ENCODE assay signal across 9 cellular contexts in genomic region chr18:13800505-13801259, GRCh38. TPM values are rescaled to one million over a fixed set of nuclear protein-coding genes. Genes with fewer than 3 reads are reported as not detected.
DNase-seq lines count a peak whose midpoint lies in the region; FAIRE-seq and TF ChIP-seq lines count a peak whose summit lies in the region.
"Had no signal": no experiment of that assay in that cellular context is flagged by ENCODE, and none has a peak within 500 bp of the region (broad histone marks: within the 10 kb centered on the region; RNA-seq: fewer than 3 reads in every experiment).

No MANE protein-coding gene starts in this region.

- H3K4me3 Mint-ChIP-seq in stimulated activated naive CD8-positive, alpha-beta T cell treated with anti-CD3 and anti-CD28 coated beads, Interleukin-15, Interleukin-2, amounts not matched to agents 100 ng/mL and 50 ng/mL, for 24 hours: peak overlapping the region; percentile 51

- CTCF ChIA-PET in endothelial cell of umbilical vein (lab: Charles Lee): interaction anchor here (0.9 to 1.7 kb wide), 5 partner anchors 12 to 585 kb away, joined by 3 to 7 read pairs (median 4); no protein-coding TSS in a partner anchor

- dilution Hi-C loops in endothelial cell of umbilical vein (cut with MboI; ENCODE audit: extremely low pct_ligation_motif_present, low sequenced_read_pairs): no loop called here

- no peak overlapping the region for H3K9ac ChIP-seq in endothelial cell of umbilical vein (replicated peaks; ENCODE audit: extremely low read depth, insufficient read depth, low read length)

- H3K27ac Mint-ChIP-seq in stimulated activated naive CD8-positive, alpha-beta T cell treated with anti-CD3 and anti-CD28 coated beads, Interleukin-15, Interleukin-2, amounts not matched to agents 100 ng/mL and 50 ng/mL, for 24 hours: no peak overlapping the region

- H3K27ac ChIP-seq in endothelial cell of umbilical vein (ENCODE audit: insufficient read depth, low read depth, low read length): no peak overlapping the region

- DNase-seq in NCI-H2081 (lab: John Stamatoyannopoulos, UW) (peak; percentile 6 to 9), NCI-H2081 treated with DMSO at 0.1 percent for 48 hours (lab: John Stamatoyannopoulos, UW) (no peak), NCI-H1105 treated with DMSO at 0.1 percent for 48 hours (lab: John Stamatoyannopoulos, UW) (peak; percentile 46), endothelial cell of umbilical vein (ENCODE audit: low read depth, low spot score) (peak; percentile 61), mucosa of gallbladder (ENCODE audit: low spot score) (peak; percentile 78), GM19240 (ENCODE audit: insufficient read length, low spot score) (no peak)
- peak; percentile 59 to 70 for DNase-seq in activated CD4-positive, alpha-beta T cell treated with anti-CD3 and anti-CD28 coated beads, Interleukin-2, amount 50 U/mL, for 48 hours

- H3K4me1 Mint-ChIP-seq in stimulated activated naive CD8-positive, alpha-beta T cell treated with anti-CD3 and anti-CD28 coated beads, Interleukin-15, Interleukin-2, amounts not matched to agents 100 ng/mL and 50 ng/mL, for 24 hours (ENCODE audit: low read depth): peaks cover 4% of the 10 kb centered on the region

- H3K4me2 ChIP-seq in endothelial cell of umbilical vein (ENCODE audit: insufficient read depth, low read length): peak overlapping the region; percentile 71

- no peaks in the 10 kb centered on the region for H3K79me2 ChIP-seq in endothelial cell of umbilical vein (ENCODE audit: control insufficient read depth, insufficient read depth, low read length)

- no peaks in the 10 kb centered on the region for H4K20me1 ChIP-seq in endothelial cell of umbilical vein (replicated peaks; ENCODE audit: control insufficient read depth, extremely low read depth, insufficient read depth, low read length)

- H3K4me1 ChIP-seq in endothelial cell of umbilical vein (ENCODE audit: control insufficient read depth, extremely low read depth, insufficient read depth, low read length): peaks cover 24% of the 10 kb centered on the region

- FAIRE-seq in endothelial cell of umbilical vein (lab: Jason Lieb, UNC): peak; percentile 72

- peaks cover 69% of the 10 kb centered on the region for H3K27me3 Mint-ChIP-seq in stimulated activated naive CD8-positive, alpha-beta T cell treated with anti-CD3 and anti-CD28 coated beads, Interleukin-15, Interleukin-2, amounts not matched to agents 100 ng/mL and 50 ng/mL, for 24 hours

- H3K36me3 ChIP-seq in endothelial cell of umbilical vein (ENCODE audit: control insufficient read depth in 2 of 2, extremely low read depth in 1 of 2, insufficient read depth in 2 of 2, low read length in 2 of 2): no peaks in the 10 kb centered on the region

- H3K9me1 ChIP-seq in endothelial cell of umbilical vein (replicated peaks; ENCODE audit: control insufficient read depth, extremely low read depth, insufficient read depth, low read length): no peaks in the 10 kb centered on the region

- POLR2A ChIA-PET in endothelial cell of umbilical vein (lab: Charles Lee): no interaction called here

- peak overlapping the region in 1 of 3 experiments; percentile 37 for H3K4me3 ChIP-seq in endothelial cell of umbilical vein (replicated peaks in 1 of 3; ENCODE audit: insufficient read depth in 1 of 3, low read depth in 1 of 3, low read length in 3 of 3)

- no peaks in the 10 kb centered on the region for H3K36me3 Mint-ChIP-seq in stimulated activated naive CD8-positive, alpha-beta T cell treated with anti-CD3 and anti-CD28 coated beads, Interleukin-15, Interleukin-2, amounts not matched to agents 100 ng/mL and 50 ng/mL, for 24 hours (ENCODE audit: low read depth)

- no peak for TF ChIP-seq POLR2A in endothelial cell of umbilical vein (IDR thresholded peaks at IDR 0.05; ENCODE audit: low read depth, low read length)

- H3K9me3 ChIP-seq in endothelial cell of umbilical vein (replicated peaks; ENCODE audit: control insufficient read depth, insufficient read depth, low read length): no peaks in the 10 kb centered on the region

- intact Hi-C loops in endothelial cell of umbilical vein (cut with micrococcal nuclease): loop anchor here (1.0 to 10.0 kb wide), 4 partner anchors 242 to 583 kb away; partner anchors contain the start of gene LDLRAD4

- no TSS peak for BruUV-seq in endothelial cell of umbilical vein (replicated peaks; lab: Mats Ljungman, UMichigan)

- H2AFZ ChIP-seq in endothelial cell of umbilical vein (ENCODE audit: low read depth, low read length): peak overlapping the region; percentile 49

- peak; percentile 57 to 78 for TF ChIP-seq CTCF in endothelial cell of umbilical vein (IDR thresholded peaks at IDR 0.05; ENCODE audit: extremely low read depth in 1 of 2, insufficient read depth in 1 of 2, low read depth in 1 of 2, low read length in 2 of 2)

- no peaks in the 10 kb centered on the region for H3K9me3 Mint-ChIP-seq in stimulated activated naive CD8-positive, alpha-beta T cell treated with anti-CD3 and anti-CD28 coated beads, Interleukin-15, Interleukin-2, amounts not matched to agents 100 ng/mL and 50 ng/mL, for 24 hours

- H3K27me3 ChIP-seq in endothelial cell of umbilical vein (ENCODE audit: control insufficient read depth in 2 of 2, insufficient read depth in 2 of 2, low read length in 2 of 2): peaks cover 3 to 10% of the 10 kb centered on the region in 2 experiments

TF ChIP-seq in endothelial cell of umbilical vein, 7 proteins besides CTCF, POLR2A, EP300 and RAD21:
- TF ChIP-seq JUN (IDR thresholded peaks at IDR 0.05; ENCODE audit: borderline replicate concordance, insufficient read depth, insufficient read length, low read depth) (no peak), MYC (IDR thresholded peaks at IDR 0.05; ENCODE audit: low read depth, low read length) (no peak), MAX (IDR thresholded peaks at IDR 0.05; ENCODE audit: insufficient read depth, insufficient read length) (no peak), FOS (IDR thresholded peaks at IDR 0.05; ENCODE audit: borderline replicate concordance, insufficient read depth, low read length) (peak; percentile 17), POLR2AphosphoS5 (IDR thresholded peaks at IDR 0.05; ENCODE audit: insufficient read depth, low read depth, low read length) (peak; percentile 30), EZH2 (IDR thresholded peaks at IDR 0.05; ENCODE audit: borderline replicate concordance, low read depth, low read length, severe bottlenecking) (peak; percentile 42), GATA2 (IDR thresholded peaks at IDR 0.05; ENCODE audit: insufficient read depth, insufficient read length, low read depth, low read length) (no peak)

RNA-seq across cellular contexts. Expression of gene MC5R, which starts 23.3 kb away (rescaled TPM):
- total RNA-seq in endothelial cell of umbilical vein (not detected in 2 replicates), mucosa of gallbladder (not detected)
- polyA plus RNA-seq in endothelial cell of umbilical vein: not detected in 2 replicates
- not detected in 2 replicates for polyA plus RNA-seq in endothelial cell of umbilical vein (2011; cell fraction: cytosol; rRNA removed)
- polyA plus RNA-seq in endothelial cell of umbilical vein (2011; cell fraction: nucleus; rRNA removed): not detected in 2 replicates
- polyA plus RNA-seq in endothelial cell of umbilical vein (2012): not detected in 2 replicates
- polyA minus RNA-seq in endothelial cell of umbilical vein: not detected in 2 replicates
- not detected for polyA minus RNA-seq in endothelial cell of umbilical vein (2011; cell fraction: cytosol; rRNA and poly(A)+ RNA removed)
- not detected in 2 replicates for polyA minus RNA-seq in endothelial cell of umbilical vein (2011; cell fraction: nucleus; rRNA and poly(A)+ RNA removed)
- total RNA-seq: dermis microvascular lymphatic vessel endothelial cell had no signal

Comparison
In these comparisons a context has a peak if more than half of its experiments do, and no peak if none do; other contexts are left out.
1. DNase-seq: peak in NCI-H2081 (2 of 2), NCI-H1105 treated with DMSO at 0.1 percent for 48 hours (single experiment), activated CD4-positive, alpha-beta T cell treated with anti-CD3 and anti-CD28 coated beads, Interleukin-2, amount 50 U/mL, for 48 hours (2 of 2), endothelial cell of umbilical vein (single experiment) and mucosa of gallbladder (single experiment); none in NCI-H2081 treated with DMSO at 0.1 percent for 48 hours (single experiment) and GM19240 (single experiment).